1 cellular context compared by ENCODE assay signal in genomic region chr16:47538472-47538871, GRCh38.
TF ChIP-seq lines count a peak whose summit lies in the region.

No MANE protein-coding gene starts in this region.

TF ChIP-seq in SK-N-SH, 30 proteins besides CTCF, POLR2A, EP300 and RAD21 (continued from another document):
- TF ChIP-seq USF1 (IDR thresholded peaks at IDR 0.05; ENCODE audit: borderline replicate concordance, low read depth) (no peak), MXI1 (IDR thresholded peaks at IDR 0.05; ENCODE audit: low read depth, low read length) (no peak), JUND (IDR thresholded peaks at IDR 0.05) (no peak), SIN3A (IDR thresholded peaks at IDR 0.05; ENCODE audit: borderline replicate concordance, low read depth, low read length) (no peak), SMC3 (IDR thresholded peaks at IDR 0.05; ENCODE audit: low read depth, low read length) (no peak), NFIC (IDR thresholded peaks at IDR 0.05; ENCODE audit: borderline replicate concordance) (no peak), IRF3 (IDR thresholded peaks at IDR 0.05; ENCODE audit: low read depth, low read length) (no peak), FOXJ3 (CRISPR knock-in tag; IDR thresholded peaks at IDR 0.05) (no peak), MEF2A (IDR thresholded peaks at IDR 0.05; ENCODE audit: borderline replicate concordance, low read depth) (no peak), RCOR1 (IDR thresholded peaks at IDR 0.05; ENCODE audit: low read length) (no peak), EZH2phosphoT487 (IDR thresholded peaks at IDR 0.05; ENCODE audit: borderline replicate concordance, low read depth) (no peak), GABPA (IDR thresholded peaks at IDR 0.05; ENCODE audit: low read depth) (no peak)
